In genomic region chr17:82699551-82699950, GRCh38 we compare ENCODE assay signal across 2 cellular contexts.
TF ChIP-seq lines count a peak whose summit lies in the region.

No MANE protein-coding gene starts in this region.

TF ChIP-seq in IMR-90, 13 proteins besides CTCF, POLR2A, EP300 and RAD21:
- TF ChIP-seq, protein P1, sequence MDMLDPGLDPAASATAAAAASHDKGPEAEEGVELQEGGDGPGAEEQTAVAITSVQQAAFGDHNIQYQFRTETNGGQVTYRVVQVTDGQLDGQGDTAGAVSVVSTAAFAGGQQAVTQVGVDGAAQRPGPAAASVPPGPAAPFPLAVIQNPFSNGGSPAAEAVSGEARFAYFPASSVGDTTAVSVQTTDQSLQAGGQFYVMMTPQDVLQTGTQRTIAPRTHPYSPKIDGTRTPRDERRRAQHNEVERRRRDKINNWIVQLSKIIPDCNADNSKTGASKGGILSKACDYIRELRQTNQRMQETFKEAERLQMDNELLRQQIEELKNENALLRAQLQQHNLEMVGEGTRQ (IDR thresholded peaks at IDR 0.05; ENCODE audit: low read depth, low read length), result no peak
- TF ChIP-seq ELK1 (IDR thresholded peaks at IDR 0.05; ENCODE audit: borderline replicate concordance, low read depth, low read length) (no peak), SMC3 (IDR thresholded peaks at IDR 0.05; ENCODE audit: low read depth, low read length) (no peak), MAFK (IDR thresholded peaks at IDR 0.05; ENCODE audit: low read depth, low read length) (no peak), CHD1 (IDR thresholded peaks at IDR 0.05; ENCODE audit: low read depth, low read length) (no peak), FOS (IDR thresholded peaks at IDR 0.05; ENCODE audit: low read depth, low read length) (no peak), CEBPB (IDR thresholded peaks at IDR 0.05; ENCODE audit: low read depth, low read length) (no peak), MAZ (IDR thresholded peaks at IDR 0.05; ENCODE audit: borderline replicate concordance, low read depth, low read length) (no peak), RCOR1 (IDR thresholded peaks at IDR 0.05; ENCODE audit: insufficient replicate concordance, low read length) (no peak), RFX5 (IDR thresholded peaks at IDR 0.05; ENCODE audit: low read depth, low read length) (no peak), NFE2L2 (IDR thresholded peaks at IDR 0.05; ENCODE audit: low read depth, low read length) (no peak), BHLHE40 (IDR thresholded peaks at IDR 0.05; ENCODE audit: low read depth, low read length) (no peak), MXI1 (IDR thresholded peaks at IDR 0.05; ENCODE audit: borderline replicate concordance, low read depth, low read length) (no peak)
TF ChIP-seq in IMR-90: peak in this region for 0.

TF ChIP-seq in neural cell, 6 proteins besides CTCF, POLR2A, EP300 and RAD21:
- no peak for TF ChIP-seq SMC3 (conservative IDR thresholded peaks at IDR 0.05; ENCODE audit: poor library complexity)
- no peak for TF ChIP-seq EZH2 (IDR thresholded peaks at IDR 0.05; ENCODE audit: borderline replicate concordance, insufficient read depth, low read length, poor library complexity, severe bottlenecking)
- no peak for TF ChIP-seq MXI1 (conservative IDR thresholded peaks at IDR 0.05; ENCODE audit: poor library complexity, severe bottlenecking)
- TF ChIP-seq POLR2AphosphoS5 (IDR thresholded peaks at IDR 0.05), result no peak
- no peak for TF ChIP-seq REST (IDR thresholded peaks at IDR 0.05; ENCODE audit: borderline replicate concordance)
- no peak for TF ChIP-seq TAF1 (IDR thresholded peaks at IDR 0.05; ENCODE audit: low read depth)
